In the genomic region with DNA sequence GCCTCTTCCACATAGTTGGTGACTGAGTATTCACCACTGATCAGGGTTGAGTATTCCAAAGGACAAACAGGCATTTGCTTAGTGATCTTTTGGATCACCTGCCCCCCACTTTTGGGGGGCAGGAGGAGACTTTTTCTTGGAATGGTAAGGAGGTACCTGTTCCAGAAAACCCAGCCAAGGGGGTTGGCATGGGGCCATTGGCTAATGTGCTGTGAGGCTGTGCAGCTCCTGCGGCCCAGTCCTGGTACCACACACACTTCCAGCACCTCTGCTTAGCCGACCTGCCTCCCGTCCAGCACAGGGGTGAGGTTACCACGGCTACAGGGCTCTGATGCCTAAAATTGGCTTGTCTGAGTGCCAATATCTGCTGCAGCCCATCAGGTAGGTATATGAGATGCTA, we compare ENCODE assay signal across 11 cellular contexts. TPM values are rescaled to one million over a fixed set of nuclear protein-coding genes. Genes with fewer than 3 reads are reported as not detected.
DNase-seq lines count a peak whose midpoint lies in the region; ATAC-seq and TF ChIP-seq lines count a peak whose summit lies in the region.
"Had no signal": no experiment of that assay in that cellular context is flagged by ENCODE, and none has a peak within 500 bp of the region (broad histone marks: within the 10 kb centered on the region; RNA-seq: fewer than 3 reads in every experiment).

No MANE protein-coding gene starts in this region.

- H3K4ac ChIP-seq in neuronal stem cell (ENCODE audit: low read length), result no peak overlapping the region

- H3K36me3 ChIP-seq in HUES48 (ENCODE audit: control insufficient read depth, insufficient read depth, low read length) (no peaks in the 10 kb centered on the region), neuronal stem cell (replicated peaks in 1 of 2; ENCODE audit: control insufficient read depth in 2 of 2, insufficient read depth in 2 of 2, low read length in 2 of 2) (no peaks in the 10 kb centered on the region), colonic mucosa (no peaks in the 10 kb centered on the region)

- H3K27me3 ChIP-seq in HUES48 (ENCODE audit: control insufficient read depth, insufficient read depth, low read length), result peaks cover 98% of the 10 kb centered on the region
- H3K27me3 ChIP-seq in neuronal stem cell (ENCODE audit: control insufficient read depth in 3 of 3, insufficient read depth in 3 of 3, low read depth in 1 of 3, low read length in 3 of 3), result peaks cover 0 to 3% (median 0%) of the 10 kb centered on the region in 3 experiments
- H3K27me3 ChIP-seq in colonic mucosa, result no peaks in the 10 kb centered on the region

- H3K4me1 ChIP-seq in HUES48 (ENCODE audit: control insufficient read depth, insufficient read depth, low read length) (peaks cover 35% of the 10 kb centered on the region), neuronal stem cell (ENCODE audit: control insufficient read depth in 2 of 2, insufficient read depth in 1 of 2, low read depth in 1 of 2, low read length in 2 of 2) (peaks cover 4 to 24% of the 10 kb centered on the region in 2 donors), colonic mucosa (no peaks in the 10 kb centered on the region)
- H3K4me1 ChIP-seq: A549 had no signal

- ATAC-seq in left ventricle myocardium superior (no peak), left cardiac atrium (no peak)
- ATAC-seq: A549; CD8-positive, alpha-beta T cell; GM12878; HCT116 had no signal

- H3K23ac ChIP-seq in neuronal stem cell (ENCODE audit: low read depth, low read length, poor library complexity), result no peak overlapping the region

- no peak overlapping the region for H2AK5ac ChIP-seq in neuronal stem cell (ENCODE audit: low read depth, low read length)

- H3K79me1 ChIP-seq in neuronal stem cell (ENCODE audit: low read depth, low read length), result no peaks in the 10 kb centered on the region

- WGBS in neuronal stem cell (ENCODE audit: extremely low coverage in 2 of 2, insufficient read length in 2 of 2, insufficient replicate concordance in 1 of 2), 2 donors, result no CpG with 5 or more reads among the region's 4 CpGs

- H3K4me2 ChIP-seq in neuronal stem cell (ENCODE audit: insufficient read depth, low read length, poor library complexity, severe bottlenecking), result no peak overlapping the region
- H3K4me2 ChIP-seq: A549 had no signal

- no peak overlapping the region for H2BK120ac ChIP-seq in neuronal stem cell (ENCODE audit: low read depth, low read length)

- no peak for TF ChIP-seq CTCF in colonic mucosa (IDR thresholded peaks at IDR 0.05)

- H3K9ac ChIP-seq in HUES48 (ENCODE audit: low read depth, low read length), result no peak overlapping the region
- H3K9ac ChIP-seq in neuronal stem cell (ENCODE audit: low read depth, low read length, poor library complexity), result no peak overlapping the region
- H3K9ac ChIP-seq in colonic mucosa (ENCODE audit: low read depth in 2 of 2, low read length in 2 of 2), result no peak overlapping the region

- H2BK15ac ChIP-seq in neuronal stem cell (ENCODE audit: low read length), result peak overlapping the region; percentile 32

- intact Hi-C loops in left ventricle myocardium superior (cut with micrococcal nuclease) (no loop called here), left cardiac atrium (cut with DNase I) (no loop called here), colonic mucosa (cut with DNase I) (no loop called here)

- H3K9me3 ChIP-seq in HUES48 (ENCODE audit: control insufficient read depth, insufficient read depth, low read length) (no peaks in the 10 kb centered on the region), neuronal stem cell (replicated peaks in 1 of 2; ENCODE audit: control insufficient read depth in 2 of 2, insufficient read depth in 1 of 2, low read depth in 1 of 2, low read length in 2 of 2) (no peaks in the 10 kb centered on the region), colonic mucosa (no peaks in the 10 kb centered on the region)
- H3K9me3 ChIP-seq: A549 had no signal

- H3K4me3 ChIP-seq in HUES48 (ENCODE audit: low read depth, low read length) (no peak overlapping the region), neuronal stem cell (ENCODE audit: low read length in 2 of 2) (no peak overlapping the region), colonic mucosa (no peak overlapping the region)
- H3K4me3 ChIP-seq: A549, GM12878 had no signal

- H4K91ac ChIP-seq in neuronal stem cell (ENCODE audit: low read depth, low read length, poor library complexity), result peak overlapping the region; percentile 34

- H2AFZ ChIP-seq in neuronal stem cell (ENCODE audit: low read length), result no peak overlapping the region

- H3K14ac ChIP-seq in neuronal stem cell (ENCODE audit: low read length), result no peak overlapping the region

- H3K27ac ChIP-seq in HUES48 (ENCODE audit: low read depth, low read length) (peak overlapping the region; percentile 64), neuronal stem cell (replicated peaks; ENCODE audit: low read length) (no peak overlapping the region), colonic mucosa (no peak overlapping the region)
- H3K27ac ChIP-seq: A549 had no signal

- DNase-seq in left ventricle myocardium superior (peak; percentile 44), left cardiac atrium (no peak), neuronal stem cell (ENCODE audit: low spot score) (no peak), NCI-H1436 (lab: John Stamatoyannopoulos, UW) (no peak), colonic mucosa (no peak)
- DNase-seq: CD8-positive, alpha-beta T cell; COR-L47 had no signal

- no peak overlapping the region for H2BK12ac ChIP-seq in neuronal stem cell (ENCODE audit: low read length)

- H4K8ac ChIP-seq in neuronal stem cell (ENCODE audit: low read depth, low read length), result no peak overlapping the region

- H3K18ac ChIP-seq in neuronal stem cell (ENCODE audit: low read length), result peak overlapping the region; percentile 61

- H2BK5ac ChIP-seq in neuronal stem cell (ENCODE audit: low read length), result no peak overlapping the region

RNA-seq across cellular contexts. Expression of gene MGST2, which starts 40.1 kb away (rescaled TPM):
- total RNA-seq in left ventricle myocardium superior (112 TPM), left cardiac atrium (10 to 100 TPM; 87.4 to 95.1 TPM), colonic mucosa (100 to 1,000 TPM; 105 to 157 TPM)
- 19.9 TPM for polyA plus RNA-seq in neuronal stem cell (2013, experiment 1 of 2)
- polyA plus RNA-seq in neuronal stem cell (2013, experiment 2 of 2), result 18.6 TPM
